ENCODE assay signal across 9 cellular contexts in genomic region chr19:38675611-38676010, GRCh38. TPM values are rescaled to one million over a fixed set of nuclear protein-coding genes. Genes with fewer than 3 reads are reported as not detected.
DNase-seq lines count a peak whose midpoint lies in the region; ATAC-seq and TF ChIP-seq lines count a peak whose summit lies in the region.
"Had no signal": no experiment of that assay in that cellular context is flagged by ENCODE, and none has a peak within 500 bp of the region (broad histone marks: within the 10 kb centered on the region; RNA-seq: fewer than 3 reads in every experiment).

No MANE protein-coding gene starts in this region.

- H3K9me3 Mint-ChIP-seq in activated CD4-positive, alpha-beta T cell treated with anti-CD3 and anti-CD28 coated beads, Interleukin-2, amount 10 ng/mL, durations not matched to agents 7 days and 5 days: no peaks in the 10 kb centered on the region
- H3K9me3 Mint-ChIP-seq in activated CD4-positive, alpha-beta T cell treated with anti-CD3 and anti-CD28 coated beads, Interleukin-2, amount 10 ng/mL, durations not matched to agents 24 days and 14 days: no peaks in the 10 kb centered on the region

- intact Hi-C loops in body of pancreas (cut with DNase I): no loop called here
- intact Hi-C loops in activated CD4-positive, alpha-beta T cell treated with anti-CD3 and anti-CD28 coated beads, Interleukin-2, amount 10 ng/mL, durations not matched to agents 24 days and 14 days (cut with micrococcal nuclease): loop anchor here (1.0 kb wide), 1 partner anchor 9 kb away; no protein-coding TSS in a partner anchor

- no peak overlapping the region for H3K18ac ChIP-seq in mesendoderm (ENCODE audit: low read length)

- no peak overlapping the region for H3K4me3 Mint-ChIP-seq in activated CD4-positive, alpha-beta T cell treated with anti-CD3 and anti-CD28 coated beads, Interleukin-2, amount 10 ng/mL, durations not matched to agents 7 days and 5 days
- H3K4me3 Mint-ChIP-seq in activated CD4-positive, alpha-beta T cell treated with anti-CD3 and anti-CD28 coated beads, Interleukin-2, amount 10 ng/mL, durations not matched to agents 24 days and 14 days: no peak overlapping the region

- no peak overlapping the region for H2BK15ac ChIP-seq in mesendoderm (replicated peaks; ENCODE audit: low read depth)

- H2BK120ac ChIP-seq in mesendoderm (ENCODE audit: low read depth, low read length): no peak overlapping the region

- no peak for TF ChIP-seq POLR2A in body of pancreas (IDR thresholded peaks at IDR 0.05)
- no peak for TF ChIP-seq POLR2A in tibial nerve (IDR thresholded peaks at IDR 0.05)

- WGBS in body of pancreas, 2 donors: 72 to 100% methylated on average over 1 to 5 of the region's 5 CpGs
- no CpG with 5 or more reads among the region's 5 CpGs for WGBS in mesendoderm (ENCODE audit: extremely low coverage, insufficient coverage, low lambda C conversion rate)
- WGBS in tibial nerve, 2 donors: 69 to 85% methylated on average over 4 to 5 of the region's 5 CpGs

- DNase-seq in activated CD4-positive, alpha-beta T cell treated with anti-CD3 and anti-CD28 coated beads, Interleukin-2, amount 10 ng/mL, durations not matched to agents 7 days and 5 days: no peak
- no peak for DNase-seq in activated CD4-positive, alpha-beta T cell treated with anti-CD3 and anti-CD28 coated beads for 1 hour
- DNase-seq in body of pancreas (no peak), mesendoderm (no peak), tibial nerve (ENCODE audit: low spot score in 2 of 2) (no peak)
- no peak for DNase-seq in activated CD4-positive, alpha-beta T cell treated with anti-CD3 and anti-CD28 coated beads, Interleukin-2, amount 10 ng/mL, durations not matched to agents 24 days and 14 days
- DNase-seq: stimulated activated CD4-positive, alpha-beta T cell treated with anti-CD3 and anti-CD28 coated beads, Interleukin-1b, Interleukin-23, amount 100 ng/mL, for 48 hours had no signal

- no peaks in the 10 kb centered on the region for H3K27me3 Mint-ChIP-seq in activated CD4-positive, alpha-beta T cell treated with anti-CD3 and anti-CD28 coated beads, Interleukin-2, amount 10 ng/mL, durations not matched to agents 7 days and 5 days
- no peaks in the 10 kb centered on the region for H3K27me3 Mint-ChIP-seq in activated CD4-positive, alpha-beta T cell treated with anti-CD3 and anti-CD28 coated beads, Interleukin-2, amount 10 ng/mL, durations not matched to agents 24 days and 14 days

- H3K9me3 ChIP-seq in body of pancreas (no peaks in the 10 kb centered on the region), tibial nerve (no peaks in the 10 kb centered on the region)

- peaks cover 81% of the 10 kb centered on the region for H3K4me1 Mint-ChIP-seq in activated CD4-positive, alpha-beta T cell treated with anti-CD3 and anti-CD28 coated beads, Interleukin-2, amount 10 ng/mL, durations not matched to agents 7 days and 5 days
- peaks cover 64% of the 10 kb centered on the region for H3K4me1 Mint-ChIP-seq in activated CD4-positive, alpha-beta T cell treated with anti-CD3 and anti-CD28 coated beads, Interleukin-2, amount 10 ng/mL, durations not matched to agents 24 days and 14 days

- no peak overlapping the region for H3K4me3 ChIP-seq in body of pancreas
- no peak overlapping the region for H3K4me3 ChIP-seq in mesendoderm (ENCODE audit: low read length)
- no peak overlapping the region for H3K4me3 ChIP-seq in tibial nerve

- no peak for TF ChIP-seq EP300 in tibial nerve (IDR thresholded peaks at IDR 0.05)

- no peak overlapping the region for H4K8ac ChIP-seq in mesendoderm (ENCODE audit: low read depth, low read length)

- H3K27ac Mint-ChIP-seq in activated CD4-positive, alpha-beta T cell treated with anti-CD3 and anti-CD28 coated beads, Interleukin-2, amount 10 ng/mL, durations not matched to agents 7 days and 5 days: peak overlapping the region; percentile 79
- H3K27ac Mint-ChIP-seq in activated CD4-positive, alpha-beta T cell treated with anti-CD3 and anti-CD28 coated beads, Interleukin-2, amount 10 ng/mL, durations not matched to agents 24 days and 14 days: no peak overlapping the region

- H3K27me3 ChIP-seq in body of pancreas: no peaks in the 10 kb centered on the region
- H3K27me3 ChIP-seq in mesendoderm (ENCODE audit: insufficient read depth, low read length, poor library complexity): no peaks in the 10 kb centered on the region
- H3K27me3 ChIP-seq in tibial nerve: no peaks in the 10 kb centered on the region

- no peak for ATAC-seq in body of pancreas
- ATAC-seq in HG02798 (IDR thresholded peaks at IDR 0.05; ENCODE audit: poor library complexity, unreplicated experiment): no peak
- ATAC-seq in GM21526 (IDR thresholded peaks at IDR 0.05; ENCODE audit: low FRiP score, unreplicated experiment): no peak

- CTCF ChIA-PET in activated CD4-positive, alpha-beta T cell treated with anti-CD3 and anti-CD28 coated beads, Interleukin-2, amount 10 ng/mL, durations not matched to agents 7 days and 5 days (lab: Charles Lee): interaction anchor here (1.0 to 1.4 kb wide), 3 partner anchors 18 to 194 kb away, joined by 3 read pairs; no protein-coding TSS in a partner anchor

- no peak overlapping the region for H3K4ac ChIP-seq in mesendoderm (ENCODE audit: low read depth, low read length)

- H3K23ac ChIP-seq in mesendoderm (ENCODE audit: low read length): no peak overlapping the region

- peaks cover 27% of the 10 kb centered on the region for H3K36me3 Mint-ChIP-seq in activated CD4-positive, alpha-beta T cell treated with anti-CD3 and anti-CD28 coated beads, Interleukin-2, amount 10 ng/mL, durations not matched to agents 7 days and 5 days (ENCODE audit: low read depth)
- H3K36me3 Mint-ChIP-seq in activated CD4-positive, alpha-beta T cell treated with anti-CD3 and anti-CD28 coated beads, Interleukin-2, amount 10 ng/mL, durations not matched to agents 24 days and 14 days (ENCODE audit: low read depth): peaks cover 16% of the 10 kb centered on the region

- H4K5ac ChIP-seq in mesendoderm (ENCODE audit: low read length): no peak overlapping the region

- TF ChIP-seq CTCF in body of pancreas (IDR thresholded peaks at IDR 0.05): no peak
- no peak for TF ChIP-seq CTCF in tibial nerve (IDR thresholded peaks at IDR 0.05)

- no peak overlapping the region for H3K4me2 ChIP-seq in mesendoderm (ENCODE audit: low read length)

- peaks cover 94% of the 10 kb centered on the region for H3K4me1 ChIP-seq in body of pancreas
- peaks cover 12% of the 10 kb centered on the region for H3K4me1 ChIP-seq in mesendoderm (ENCODE audit: control insufficient read depth, low read depth, low read length)
- peaks cover 0 to 91% (median 49%) of the 10 kb centered on the region in 4 donors for H3K4me1 ChIP-seq in tibial nerve

- H3K79me2 ChIP-seq in mesendoderm (ENCODE audit: control insufficient read depth, insufficient read depth, low read length): peaks cover 88% of the 10 kb centered on the region

- H3K9ac ChIP-seq in mesendoderm (ENCODE audit: low read length): no peak overlapping the region

- peak overlapping the region; percentile 18 for H3K56ac ChIP-seq in mesendoderm (ENCODE audit: low read length)

- no peaks in the 10 kb centered on the region for H3K36me3 ChIP-seq in body of pancreas (replicated peaks in 1 of 2; ENCODE audit: insufficient read depth in 1 of 2, low read depth in 2 of 2)
- no peaks in the 10 kb centered on the region for H3K36me3 ChIP-seq in mesendoderm (ENCODE audit: control insufficient read depth, insufficient read depth, low read length)
- H3K36me3 ChIP-seq in tibial nerve: no peaks in the 10 kb centered on the region

- POLR2A ChIA-PET in activated CD4-positive, alpha-beta T cell treated with anti-CD3 and anti-CD28 coated beads, Interleukin-2, amount 10 ng/mL, durations not matched to agents 7 days and 5 days (lab: Charles Lee): no interaction called here

- H3K27ac ChIP-seq in body of pancreas (peak overlapping the region; percentile 3 to 99 (median 74)), mesendoderm (ENCODE audit: low read depth, low read length) (no peak overlapping the region), tibial nerve (peak overlapping the region; percentile 12 to 84 (median 58))

- H2AK5ac ChIP-seq in mesendoderm (ENCODE audit: low read length): no peak overlapping the region

- H3K79me1 ChIP-seq in mesendoderm (ENCODE audit: low read length): peaks cover 40% of the 10 kb centered on the region

- H2BK5ac ChIP-seq in mesendoderm (ENCODE audit: low read length): no peak overlapping the region

RNA-seq across cellular contexts. Expression of gene ACTN4, which starts 28.2 kb away (rescaled TPM):
- total RNA-seq in activated CD4-positive, alpha-beta T cell treated with anti-CD3 and anti-CD28 coated beads, Interleukin-2, amount 10 ng/mL, durations not matched to agents 7 days and 5 days: 100 to 1,000 TPM; 337 to 354 TPM
- 100 to 1,000 TPM; 143 to 148 TPM for total RNA-seq in body of pancreas
- polyA plus RNA-seq in mesendoderm (2013, experiment 1 of 2): 294 TPM
- 302 TPM for polyA plus RNA-seq in mesendoderm (2013, experiment 2 of 2)
- 100 to 1,000 TPM; 342 to 463 (median 382) TPM for total RNA-seq in tibial nerve
- 243 and 257 TPM in 2 replicates for total RNA-seq in activated CD4-positive, alpha-beta T cell treated with anti-CD3 and anti-CD28 coated beads, Interleukin-2, amount 10 ng/mL, durations not matched to agents 24 days and 14 days

RNA-seq across cellular contexts. Expression of gene EIF3K, which starts 56.6 kb away (rescaled TPM):
- 100 to 1,000 TPM; 309 to 318 TPM for total RNA-seq in activated CD4-positive, alpha-beta T cell treated with anti-CD3 and anti-CD28 coated beads, Interleukin-2, amount 10 ng/mL, durations not matched to agents 7 days and 5 days
- total RNA-seq in body of pancreas (100 to 1,000 TPM; 108 to 169 TPM), tibial nerve (100 to 1,000 TPM; 326 to 534 (median 466) TPM)
- 422 TPM for polyA plus RNA-seq in mesendoderm (2013, experiment 1 of 2)
- 421 TPM for polyA plus RNA-seq in mesendoderm (2013, experiment 2 of 2)
- total RNA-seq in activated CD4-positive, alpha-beta T cell treated with anti-CD3 and anti-CD28 coated beads, Interleukin-2, amount 10 ng/mL, durations not matched to agents 24 days and 14 days: 321 and 322 TPM in 2 replicates

RNA-seq across cellular contexts. Expression of gene MAP4K1, which starts 57.9 kb away (rescaled TPM):
- 100 to 1,000 TPM; 282 to 313 TPM for total RNA-seq in activated CD4-positive, alpha-beta T cell treated with anti-CD3 and anti-CD28 coated beads, Interleukin-2, amount 10 ng/mL, durations not matched to agents 7 days and 5 days
- total RNA-seq in body of pancreas (1 to 10 TPM; 2.0 to 2.9 TPM), tibial nerve (10 to 100 TPM in 1 of 4 donors, 1 to 10 TPM in 3; 2.5 to 10.0 (median 8.8) TPM)
- polyA plus RNA-seq in mesendoderm (2013, experiment 1 of 2): 9.1 TPM
- 8.6 TPM for polyA plus RNA-seq in mesendoderm (2013, experiment 2 of 2)
- total RNA-seq in activated CD4-positive, alpha-beta T cell treated with anti-CD3 and anti-CD28 coated beads, Interleukin-2, amount 10 ng/mL, durations not matched to agents 24 days and 14 days: 156 and 172 TPM in 2 replicates

Comparison
In these comparisons a context has a peak if more than half of its experiments do, and no peak if none do; other contexts are left out.
1. RNA of gene MAP4K1, which starts 57.9 kb away (total RNA-seq): 282 to 313 TPM in activated CD4-positive, alpha-beta T cell treated with anti-CD3 and anti-CD28 coated beads, Interleukin-2, amount 10 ng/mL, durations not matched to agents 7 days and 5 days and 156 to 172 TPM in activated CD4-positive, alpha-beta T cell treated with anti-CD3 and anti-CD28 coated beads, Interleukin-2, amount 10 ng/mL, durations not matched to agents 24 days and 14 days; 2.5 to 10.0 TPM in tibial nerve and 2.0 to 2.9 TPM in body of pancreas; every median in the first group is over 10 times any median in the second.